Comparison of ENCODE assay signal across 18 cellular contexts in the genomic region with DNA sequence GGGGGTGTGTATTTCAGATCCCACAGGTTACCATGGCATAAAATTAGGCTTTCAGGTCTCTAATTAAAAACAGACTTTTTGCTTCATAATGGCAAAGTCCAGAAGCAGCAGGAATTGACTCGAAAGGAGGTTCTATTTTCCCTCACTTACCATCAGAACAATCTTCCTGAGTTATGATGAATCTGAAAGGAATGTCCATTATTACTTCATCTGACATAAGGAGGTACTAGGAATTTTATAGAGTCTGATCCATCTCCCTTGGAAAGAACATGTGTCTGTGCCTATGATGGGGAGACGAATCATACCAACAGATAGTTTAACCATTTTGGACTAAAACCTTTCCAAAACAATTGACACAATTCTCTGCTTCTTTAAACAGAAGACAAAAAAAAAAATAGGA.
A peak's percentile ranks its signal among the peaks of the same experiment; 100 is the strongest.
DNase-seq lines count a peak whose midpoint lies in the region; ATAC-seq and TF ChIP-seq lines count a peak whose summit lies in the region.
"Had no signal": no experiment of that assay in that cellular context is flagged by ENCODE, and none has a peak within 500 bp of the region (broad histone marks: within the 10 kb centered on the region; RNA-seq: fewer than 3 reads in every experiment).

No MANE protein-coding gene starts in this region.

- H3K9ac ChIP-seq in skeletal muscle satellite cell (ENCODE audit: low read depth, low read length) = no peak overlapping the region
- H3K9ac ChIP-seq: BLaER1 treated with 17β-estradiol and CSF1 and Interleukin-3, amounts not matched to agents 10 nM and 100 nM had no signal

- no peak for TF ChIP-seq CTCF in fibroblast of pulmonary artery (IDR thresholded peaks at IDR 0.05; ENCODE audit: low read length, missing control alignments)

- H3K4me1 ChIP-seq in SJSA1 (replicated peaks) (peaks cover 16% of the 10 kb centered on the region), skeletal muscle satellite cell (ENCODE audit: control insufficient read depth, insufficient read depth, low read length) (peaks cover 12% of the 10 kb centered on the region)
- H3K4me1 ChIP-seq: BLaER1 treated with 17β-estradiol and CSF1 and Interleukin-3, amounts not matched to agents 10 nM and 100 nM had no signal

- peak; percentile 0 for DNase-seq in EH (ENCODE audit: low read depth)
- DNase-seq in SJSA1 (ENCODE audit: low read depth in 1 of 2, low spot score in 2 of 2) = peak in 1 of 2 experiments; percentile 46
- peak; percentile 10 for DNase-seq in fibroblast of pulmonary artery (ENCODE audit: low read depth)
- no peak for DNase-seq in occipital lobe (lab: John Stamatoyannopoulos, UW)
- DNase-seq: activated B cell treated with CpG ODN at 0.5 μM for 24 hours; activated naive CD8-positive, alpha-beta T cell treated with anti-CD3 and anti-CD28 coated beads for 36 hours; effector CD4-positive, alpha-beta T cell; mucosa of descending colon; NCI-H1694 treated with DMSO at 0.1 percent for 48 hours; SIG-M5; stimulated activated CD4-positive, alpha-beta T cell treated with anti-CD3 and anti-CD28 coated beads, Interleukin-4, amount 100 ng/mL, for 1 hour; substantia nigra had no signal

- H3K4me3 ChIP-seq in SJSA1 = no peak overlapping the region
- H3K4me3 ChIP-seq in fibroblast of pulmonary artery (replicated peaks; ENCODE audit: low read depth, low read length) = no peak overlapping the region
- no peak overlapping the region for H3K4me3 ChIP-seq in skeletal muscle satellite cell (ENCODE audit: low read length)
- H3K4me3 ChIP-seq: BLaER1 treated with 17β-estradiol and CSF1 and Interleukin-3, amounts not matched to agents 10 nM and 100 nM; cardiac muscle cell; mucosa of descending colon had no signal

- no peaks in the 10 kb centered on the region for H3K9me3 ChIP-seq in SJSA1 (replicated peaks)
- H3K9me3 ChIP-seq in skeletal muscle satellite cell (replicated peaks; ENCODE audit: low read length) = no peaks in the 10 kb centered on the region
- H3K9me3 ChIP-seq: mucosa of descending colon had no signal

- H3K4me2 ChIP-seq in skeletal muscle satellite cell (ENCODE audit: low read length) = peak overlapping the region; percentile 4
- H3K4me2 ChIP-seq: BLaER1 treated with 17β-estradiol and CSF1 and Interleukin-3, amounts not matched to agents 10 nM and 100 nM had no signal

- peak overlapping the region; percentile 57 for H3K27ac ChIP-seq in SJSA1
- H3K27ac ChIP-seq: BLaER1 treated with 17β-estradiol and CSF1 and Interleukin-3, amounts not matched to agents 10 nM and 100 nM; cardiac muscle cell had no signal

- ATAC-seq in GM19463 (IDR thresholded peaks at IDR 0.05; ENCODE audit: unreplicated experiment) (no peak), HG02973 (IDR thresholded peaks at IDR 0.05; ENCODE audit: unreplicated experiment) (no peak)
- ATAC-seq: left lobe of liver, mucosa of descending colon had no signal

- H3K27me3 ChIP-seq in SJSA1 (replicated peaks) (no peaks in the 10 kb centered on the region), skeletal muscle satellite cell (ENCODE audit: control insufficient read depth, insufficient read depth, low read length) (no peaks in the 10 kb centered on the region)
- H3K27me3 ChIP-seq: cardiac muscle cell had no signal

- no peaks in the 10 kb centered on the region for H3K36me3 ChIP-seq in SJSA1
- no peaks in the 10 kb centered on the region for H3K36me3 ChIP-seq in skeletal muscle satellite cell (ENCODE audit: insufficient read depth, low read length)
- H3K36me3 ChIP-seq: BLaER1 treated with 17β-estradiol and CSF1 and Interleukin-3, amounts not matched to agents 10 nM and 100 nM; cardiac muscle cell had no signal
